ENCODE assay signal across 9 cellular contexts in genomic region chr12:14554281-14555008, GRCh38. TPM values are rescaled to one million over a fixed set of nuclear protein-coding genes. Genes with fewer than 3 reads are reported as not detected.
DNase-seq lines count a peak whose midpoint lies in the region; ATAC-seq, FAIRE-seq and TF ChIP-seq lines count a peak whose summit lies in the region.
"Had no signal": no experiment of that assay in that cellular context is flagged by ENCODE, and none has a peak within 500 bp of the region (broad histone marks: within the 10 kb centered on the region; RNA-seq: fewer than 3 reads in every experiment).

No MANE protein-coding gene starts in this region.

- DNase-seq in MG63 (peak; percentile 3), bronchial epithelial cell (ENCODE audit: low read depth) (peak; percentile 62), lower lobe of right lung (peak; percentile 94)
- no peak for DNase-seq in activated CD4-positive, CD25-positive, alpha-beta regulatory T cell (lab: John Stamatoyannopoulos, UW)
- DNase-seq: CD4-positive, CD25-positive, alpha-beta regulatory T cell had no signal

- H3K27me3 ChIP-seq in MG63: no peaks in the 10 kb centered on the region
- H3K27me3 ChIP-seq in bronchial epithelial cell (ENCODE audit: control insufficient read depth, insufficient read depth, low read length): no peaks in the 10 kb centered on the region
- H3K27me3 ChIP-seq in lower lobe of right lung (ENCODE audit: low read depth): no peaks in the 10 kb centered on the region

- intact Hi-C loops in lower lobe of right lung (cut with DNase I): no loop called here

- peak; percentile 60 for FAIRE-seq in bronchial epithelial cell (lab: Jason Lieb, UNC)

- peaks cover 24% of the 10 kb centered on the region for H3K4me1 ChIP-seq in lower lobe of right lung

- H3K4me3 ChIP-seq in MG63 (no peak overlapping the region), bronchial epithelial cell (ENCODE audit: low read depth, low read length) (no peak overlapping the region), lower lobe of right lung (peak overlapping the region; percentile 7)

- H3K36me3 ChIP-seq in MG63: no peaks in the 10 kb centered on the region
- H3K36me3 ChIP-seq in bronchial epithelial cell (ENCODE audit: control insufficient read depth, insufficient read depth, low read length): no peaks in the 10 kb centered on the region
- no peaks in the 10 kb centered on the region for H3K36me3 ChIP-seq in lower lobe of right lung

- H3K27ac ChIP-seq in 22Rv1 (no peak overlapping the region), lower lobe of right lung (peak overlapping the region; percentile 69)

- ATAC-seq in lower lobe of right lung: peak; percentile 97
- ATAC-seq in HG03469 (IDR thresholded peaks at IDR 0.05; ENCODE audit: unreplicated experiment): no peak
- ATAC-seq in GM21619 (IDR thresholded peaks at IDR 0.05; ENCODE audit: unreplicated experiment): no peak
- no peak for ATAC-seq in GM19452 (IDR thresholded peaks at IDR 0.05; ENCODE audit: unreplicated experiment)

- peak; percentile 23 for TF ChIP-seq CTCF in 22Rv1 (IDR thresholded peaks at IDR 0.05)
- no peak for TF ChIP-seq CTCF in bronchial epithelial cell (IDR thresholded peaks at IDR 0.05; ENCODE audit: insufficient read depth, low read length, severe bottlenecking)
- TF ChIP-seq CTCF in lower lobe of right lung (IDR thresholded peaks at IDR 0.05): no peak

- H3K9me3 ChIP-seq in MG63: no peaks in the 10 kb centered on the region
- no peaks in the 10 kb centered on the region for H3K9me3 ChIP-seq in lower lobe of right lung

RNA-seq across cellular contexts. Expression of gene PLBD1, which starts 13.2 kb away (rescaled TPM):
- total RNA-seq in MG63 (2014; rRNA removed; shearing (Covaris generic); ENCODE audit: low replicate concordance): 0.49 and 0.59 TPM in 2 replicates
- total RNA-seq in bronchial epithelial cell: 1.1 and 5.4 TPM in 2 replicates
- total RNA-seq in lower lobe of right lung: 106 TPM
- total RNA-seq: CD4-positive, CD25-positive, alpha-beta regulatory T cell had no signal

Comparison
In these comparisons a context has a peak if more than half of its experiments do, and no peak if none do; other contexts are left out.
1. DNase-seq: peak in MG63 (single experiment), bronchial epithelial cell (single experiment) and lower lobe of right lung (single experiment); none in activated CD4-positive, CD25-positive, alpha-beta regulatory T cell (0 of 4).
2. ATAC-seq: peak in lower lobe of right lung (2 of 2); none in HG03469 (single experiment), GM21619 (single experiment) and GM19452 (single experiment).
3. RNA of gene PLBD1, which starts 13.2 kb away (total RNA-seq): 106 TPM in lower lobe of right lung (single experiment); 1.1 to 5.4 TPM in bronchial epithelial cell and 0.49 to 0.59 TPM in MG63; every median in the first group is over 10 times any median in the second.